Comparison of ENCODE assay signal across 17 cellular contexts in genomic region chr22:20881231-20881630, GRCh38. TPM values are rescaled to one million over a fixed set of nuclear protein-coding genes. Genes with fewer than 3 reads are reported as not detected.
DNase-seq lines count a peak whose midpoint lies in the region; ATAC-seq and TF ChIP-seq lines count a peak whose summit lies in the region.
"Had no signal": no experiment of that assay in that cellular context is flagged by ENCODE, and none has a peak within 500 bp of the region (broad histone marks: within the 10 kb centered on the region; RNA-seq: fewer than 3 reads in every experiment).

No MANE protein-coding gene starts in this region.

- peaks cover 4% of the 10 kb centered on the region; the same call in 1 of the 2 replicates for H3K27me3 Mint-ChIP-seq in HFFc6 (ENCODE audit: insufficient read depth)
- H3K27me3 Mint-ChIP-seq in type B pancreatic cell: no peaks in the 10 kb centered on the region
- H3K27me3 Mint-ChIP-seq: CD8-positive, alpha-beta memory T cell had no signal

- H3K9me3 Mint-ChIP-seq in HFFc6 (no peaks in the 10 kb centered on the region), type B pancreatic cell (no peaks in the 10 kb centered on the region)
- H3K9me3 Mint-ChIP-seq: CD8-positive, alpha-beta memory T cell had no signal

- H3K4me3 ChIP-seq in RWPE2 (ENCODE audit: severe bottlenecking) (no peak overlapping the region), fibroblast of mammary gland (ENCODE audit: control insufficient read depth, low read depth, low read length) (no peak overlapping the region)
- H3K4me3 ChIP-seq: BLaER1, GM12878 had no signal

- TF ChIP-seq CTCF in HFFc6 (IDR thresholded peaks at IDR 0.05): no peak
- TF ChIP-seq CTCF in RWPE2 (IDR thresholded peaks at IDR 0.05; ENCODE audit: poor library complexity, severe bottlenecking): no peak
- no peak for TF ChIP-seq CTCF in fibroblast of mammary gland (conservative IDR thresholded peaks at IDR 0.05; ENCODE audit: control insufficient read depth, insufficient read depth, low read depth, low read length)
- no peak for TF ChIP-seq CTCF in type B pancreatic cell (conservative IDR thresholded peaks at IDR 0.05)

- H3K36me3 Mint-ChIP-seq in HFFc6 (ENCODE audit: low read depth) (peaks cover 4% of the 10 kb centered on the region; the same call in 1 of the 2 replicates), type B pancreatic cell (peaks cover 10% of the 10 kb centered on the region)

- peaks cover 9% of the 10 kb centered on the region for H3K4me1 ChIP-seq in RWPE2 (ENCODE audit: insufficient read depth, poor library complexity, severe bottlenecking)

- peak overlapping the region; percentile 18 for H3K27ac ChIP-seq in RWPE2 (ENCODE audit: poor library complexity, severe bottlenecking)
- H3K27ac ChIP-seq: BLaER1, HL-60 had no signal

- H3K9me3 ChIP-seq in RWPE2 (ENCODE audit: severe bottlenecking): no peaks in the 10 kb centered on the region
- H3K9me3 ChIP-seq: BLaER1 had no signal

- H3K27ac Mint-ChIP-seq in HFFc6: peak overlapping the region; percentile 56
- peak overlapping the region; percentile 31 for H3K27ac Mint-ChIP-seq in type B pancreatic cell

- H3K4me3 Mint-ChIP-seq in HFFc6 (no peak overlapping the region), type B pancreatic cell (no peak overlapping the region)
- H3K4me3 Mint-ChIP-seq: CD8-positive, alpha-beta memory T cell had no signal

- peaks cover 23% of the 10 kb centered on the region for H3K4me1 Mint-ChIP-seq in HFFc6 (ENCODE audit: low read depth)
- peaks cover 9% of the 10 kb centered on the region for H3K4me1 Mint-ChIP-seq in type B pancreatic cell (ENCODE audit: unreplicated experiment)
- H3K4me1 Mint-ChIP-seq: CD8-positive, alpha-beta memory T cell had no signal

- no peaks in the 10 kb centered on the region for H3K27me3 ChIP-seq in RWPE2 (ENCODE audit: insufficient read depth, poor library complexity, severe bottlenecking)
- H3K27me3 ChIP-seq: BLaER1 had no signal

- H3K36me3 ChIP-seq in RWPE2 (ENCODE audit: low read depth): peaks cover 32% of the 10 kb centered on the region

- ATAC-seq in RWPE2 (ENCODE audit: low read depth): peak; percentile 58; the same call in 2 of the 3 replicates
- no peak for ATAC-seq in GM21528 (IDR thresholded peaks at IDR 0.05; ENCODE audit: low FRiP score, unreplicated experiment)
- ATAC-seq: GM12878 had no signal

- peak; percentile 58 for DNase-seq in HFFc6
- DNase-seq in RWPE2 (ENCODE audit: low spot score): no peak
- DNase-seq in fibroblast of mammary gland (ENCODE audit: low read depth): peak; percentile 16
- no peak for DNase-seq in type B pancreatic cell (ENCODE audit: extremely low spot score, unreplicated experiment)
- no peak for DNase-seq in DMS53 (lab: John Stamatoyannopoulos, UW)
- DNase-seq in COLO829 (ENCODE audit: low spot score): no peak
- DNase-seq: CD8-positive, alpha-beta memory T cell; DMS153; KG1; NCI-H1092 treated with DMSO at 0.1 percent for 48 hours; NCI-H1694 treated with DMSO at 0.1 percent for 48 hours; NCI-H446; SHP77 had no signal

RNA-seq across cellular contexts. Expression of gene SNAP29, which starts 22.4 kb away (rescaled TPM):
- total RNA-seq in HFFc6 (2021; fragmentation: NEBNext Ultra II Directional; extraction: Animal tissue kit (Norgen Biotek cat#: 25700)): 10 to 100 TPM; 34.2 to 40.7 (median 38.0) TPM
- 19.0 and 20.4 TPM in 2 replicates for total RNA-seq in type B pancreatic cell (ENCODE audit: low replicate concordance)

RNA-seq across cellular contexts. Expression of gene PI4KA, which starts 22.6 kb away (rescaled TPM):
- 10 to 100 TPM; 51.0 to 61.3 (median 57.2) TPM for total RNA-seq in HFFc6 (2021; fragmentation: NEBNext Ultra II Directional; extraction: Animal tissue kit (Norgen Biotek cat#: 25700))
- 119 and 120 TPM in 2 replicates for total RNA-seq in type B pancreatic cell (ENCODE audit: low replicate concordance)

RNA-seq across cellular contexts. Expression of gene CRKL, which starts 36.0 kb away (rescaled TPM):
- 10 to 100 TPM; 44.0 to 51.5 (median 47.6) TPM for total RNA-seq in HFFc6 (2021; fragmentation: NEBNext Ultra II Directional; extraction: Animal tissue kit (Norgen Biotek cat#: 25700))
- total RNA-seq in type B pancreatic cell (ENCODE audit: low replicate concordance): 64.9 and 78.1 TPM in 2 replicates

Comparison
In these comparisons a context has a peak if more than half of its experiments do, and no peak if none do; other contexts are left out.
1. DNase-seq: peak in HFFc6 (single experiment) and fibroblast of mammary gland (single experiment); none in RWPE2 (single experiment), type B pancreatic cell (single experiment), DMS53 (single experiment) and COLO829 (single experiment).